1 cellular context compared by ENCODE assay signal in the genomic region with DNA sequence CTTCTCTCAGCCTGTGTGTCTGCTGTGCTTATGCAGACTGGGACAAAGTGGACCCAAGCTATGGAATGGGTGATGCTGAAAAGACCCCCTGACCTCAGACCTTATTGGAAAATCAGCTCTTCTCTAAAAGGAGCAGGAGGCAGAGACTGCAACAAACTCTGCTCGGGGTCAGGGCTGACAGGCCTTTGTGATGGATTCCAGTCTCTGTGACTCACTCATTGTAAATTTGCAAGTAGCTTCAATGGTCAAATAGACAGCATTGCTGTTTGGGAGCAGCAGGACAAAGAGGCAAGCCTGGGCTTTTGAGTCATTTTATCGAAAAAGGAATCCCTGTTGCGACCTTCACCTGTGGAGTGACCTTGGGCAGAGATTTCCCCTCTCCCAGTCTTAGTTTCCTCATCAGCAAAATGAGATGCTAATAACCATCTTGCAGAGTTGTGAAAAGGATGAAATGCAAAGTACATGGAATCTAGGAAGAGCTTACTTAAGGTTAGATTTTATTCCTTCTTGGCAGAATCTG.
TF ChIP-seq lines count a peak whose summit lies in the region.

No MANE protein-coding gene starts in this region.

TF ChIP-seq in H1, 55 proteins besides CTCF, POLR2A, EP300 and RAD21:
- TF ChIP-seq POU5F1 (IDR thresholded peaks at IDR 0.05; ENCODE audit: low read depth, low read length), result peak; percentile 28; the same call in 1 of the 2 replicates
- TF ChIP-seq CBX8 (IDR thresholded peaks at IDR 0.05; ENCODE audit: borderline replicate concordance, low read depth, low read length), result no peak
- TF ChIP-seq RNF2 (IDR thresholded peaks at IDR 0.05; ENCODE audit: borderline replicate concordance, low read depth, low read length, missing control alignments, poor library complexity, severe bottlenecking), result no peak
- no peak for TF ChIP-seq EZH2 (IDR thresholded peaks at IDR 0.05; ENCODE audit: low read depth, low read length, severe bottlenecking)
- no peak for TF ChIP-seq CTBP2 (IDR thresholded peaks at IDR 0.05; ENCODE audit: borderline replicate concordance, insufficient read depth, insufficient read length, low read length)
- no peak for TF ChIP-seq PHF8 (conservative IDR thresholded peaks at IDR 0.05; ENCODE audit: low read depth, low read length)
- TF ChIP-seq POLR2AphosphoS5 (IDR thresholded peaks at IDR 0.05; ENCODE audit: low read depth, low read length), result no peak
- no peak for TF ChIP-seq CEBPB (IDR thresholded peaks at IDR 0.05; ENCODE audit: low read depth, low read length)
- peak; percentile 92 for TF ChIP-seq JUND (IDR thresholded peaks at IDR 0.05; ENCODE audit: low read length)
- no peak for TF ChIP-seq CHD1 (IDR thresholded peaks at IDR 0.05; ENCODE audit: low read depth, low read length)
- no peak for TF ChIP-seq KDM4A (IDR thresholded peaks at IDR 0.05; ENCODE audit: low read depth, low read length, severe bottlenecking)
- TF ChIP-seq SRF (IDR thresholded peaks at IDR 0.05; ENCODE audit: low read depth, low read length), result no peak
- TF ChIP-seq GABPA (IDR thresholded peaks at IDR 0.05; ENCODE audit: borderline replicate concordance, insufficient read depth, low read length), result no peak
- TF ChIP-seq, protein P1, sequence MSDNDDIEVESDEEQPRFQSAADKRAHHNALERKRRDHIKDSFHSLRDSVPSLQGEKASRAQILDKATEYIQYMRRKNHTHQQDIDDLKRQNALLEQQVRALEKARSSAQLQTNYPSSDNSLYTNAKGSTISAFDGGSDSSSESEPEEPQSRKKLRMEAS (IDR thresholded peaks at IDR 0.05), result no peak
- no peak for TF ChIP-seq KDM5A (IDR thresholded peaks at IDR 0.05; ENCODE audit: low read length)
- TF ChIP-seq SP2 (IDR thresholded peaks at IDR 0.05; ENCODE audit: low read length), result no peak
- no peak for TF ChIP-seq ASH2L (IDR thresholded peaks at IDR 0.05; ENCODE audit: low read length)
- no peak for TF ChIP-seq CREB1 (IDR thresholded peaks at IDR 0.05)
- no peak for TF ChIP-seq EGR1 (IDR thresholded peaks at IDR 0.05; ENCODE audit: borderline replicate concordance, low read depth, low read length)
- no peak for TF ChIP-seq SIN3A (conservative IDR thresholded peaks at IDR 0.05 in 1 of 2, IDR thresholded peaks at IDR 0.05 in 1 of 2; ENCODE audit: low read depth in 1 of 2, low read length in 2 of 2)
- TF ChIP-seq SAP30 (IDR thresholded peaks at IDR 0.05; ENCODE audit: insufficient read depth, insufficient replicate concordance, low read length), result no peak
- no peak for TF ChIP-seq KDM1A (IDR thresholded peaks at IDR 0.05; ENCODE audit: borderline replicate concordance, low read length)
- TF ChIP-seq SUZ12 (IDR thresholded peaks at IDR 0.05; ENCODE audit: low read length), result no peak
- TF ChIP-seq, protein P2, sequence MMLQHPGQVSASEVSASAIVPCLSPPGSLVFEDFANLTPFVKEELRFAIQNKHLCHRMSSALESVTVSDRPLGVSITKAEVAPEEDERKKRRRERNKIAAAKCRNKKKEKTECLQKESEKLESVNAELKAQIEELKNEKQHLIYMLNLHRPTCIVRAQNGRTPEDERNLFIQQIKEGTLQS (IDR thresholded peaks at IDR 0.05; ENCODE audit: insufficient read depth, low read depth, low read length), result no peak
- TF ChIP-seq SP1 (IDR thresholded peaks at IDR 0.05; ENCODE audit: low read depth, low read length), result no peak
- no peak for TF ChIP-seq MAFK (IDR thresholded peaks at IDR 0.05; ENCODE audit: low read depth, low read length)
- no peak for TF ChIP-seq YY1 (IDR thresholded peaks at IDR 0.05; ENCODE audit: low read depth, low read length)
- no peak for TF ChIP-seq RBBP5 (IDR thresholded peaks at IDR 0.05; ENCODE audit: borderline replicate concordance, low read depth, low read length)
- no peak for TF ChIP-seq SIRT6 (IDR thresholded peaks at IDR 0.05; ENCODE audit: low read length)
- TF ChIP-seq BRCA1 (IDR thresholded peaks at IDR 0.05; ENCODE audit: low read depth, low read length), result no peak
- 0 out of 2 replicates have a peak, but pooled peaks have one; percentile 36 for TF ChIP-seq JUN (IDR thresholded peaks at IDR 0.05; ENCODE audit: low read depth, low read length)
- TF ChIP-seq BACH1 (IDR thresholded peaks at IDR 0.05; ENCODE audit: low read length), result no peak
- TF ChIP-seq FOSL1 (IDR thresholded peaks at IDR 0.05; ENCODE audit: insufficient read depth, low read depth, low read length), result no peak
- no peak for TF ChIP-seq ZNF274 (IDR thresholded peaks at IDR 0.05; ENCODE audit: borderline replicate concordance, extremely low read depth, low read length)
- no peak for TF ChIP-seq HDAC6 (IDR thresholded peaks at IDR 0.05; ENCODE audit: low read depth, low read length)
- no peak for TF ChIP-seq TBP (IDR thresholded peaks at IDR 0.05; ENCODE audit: low read depth, low read length)
- no peak for TF ChIP-seq SP4 (IDR thresholded peaks at IDR 0.05; ENCODE audit: low read length)
- TF ChIP-seq GTF2F1 (IDR thresholded peaks at IDR 0.05; ENCODE audit: borderline replicate concordance, low read depth, low read length), result no peak
- TF ChIP-seq, protein P3, sequence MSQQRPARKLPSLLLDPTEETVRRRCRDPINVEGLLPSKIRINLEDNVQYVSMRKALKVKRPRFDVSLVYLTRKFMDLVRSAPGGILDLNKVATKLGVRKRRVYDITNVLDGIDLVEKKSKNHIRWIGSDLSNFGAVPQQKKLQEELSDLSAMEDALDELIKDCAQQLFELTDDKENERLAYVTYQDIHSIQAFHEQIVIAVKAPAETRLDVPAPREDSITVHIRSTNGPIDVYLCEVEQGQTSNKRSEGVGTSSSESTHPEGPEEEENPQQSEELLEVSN (IDR thresholded peaks at IDR 0.05), result no peak
- TF ChIP-seq TAF1 (IDR thresholded peaks at IDR 0.05; ENCODE audit: low read depth, low read length), result 0 out of 2 replicates have a peak, but pooled peaks have one; percentile 31
- TF ChIP-seq RXRA (IDR thresholded peaks at IDR 0.05; ENCODE audit: insufficient read depth, low read depth, low read length), result no peak
- TF ChIP-seq NANOG (IDR thresholded peaks at IDR 0.05; ENCODE audit: insufficient read depth, low read depth, low read length, poor library complexity, severe bottlenecking), result no peak
- no peak for TF ChIP-seq TAF7 (optimal IDR thresholded peaks at IDR 0.05; ENCODE audit: borderline replicate concordance, low read depth, low read length)
- TF ChIP-seq CHD7 (IDR thresholded peaks at IDR 0.05; ENCODE audit: insufficient replicate concordance, low read length), result no peak
- no peak for TF ChIP-seq TCF12 (IDR thresholded peaks at IDR 0.05; ENCODE audit: low read depth, low read length)
- TF ChIP-seq SIX5 (IDR thresholded peaks at IDR 0.05; ENCODE audit: low read depth, low read length), result no peak
- TF ChIP-seq, protein P4, sequence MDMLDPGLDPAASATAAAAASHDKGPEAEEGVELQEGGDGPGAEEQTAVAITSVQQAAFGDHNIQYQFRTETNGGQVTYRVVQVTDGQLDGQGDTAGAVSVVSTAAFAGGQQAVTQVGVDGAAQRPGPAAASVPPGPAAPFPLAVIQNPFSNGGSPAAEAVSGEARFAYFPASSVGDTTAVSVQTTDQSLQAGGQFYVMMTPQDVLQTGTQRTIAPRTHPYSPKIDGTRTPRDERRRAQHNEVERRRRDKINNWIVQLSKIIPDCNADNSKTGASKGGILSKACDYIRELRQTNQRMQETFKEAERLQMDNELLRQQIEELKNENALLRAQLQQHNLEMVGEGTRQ (IDR thresholded peaks at IDR 0.05; ENCODE audit: low read length), result no peak
- no peak for TF ChIP-seq NRF1 (IDR thresholded peaks at IDR 0.05; ENCODE audit: low read depth, low read length)
- TF ChIP-seq TEAD4 (IDR thresholded peaks at IDR 0.05; ENCODE audit: low read depth, low read length), result 0 out of 2 replicates have a peak, but pooled peaks have one; percentile 13
- no peak for TF ChIP-seq BCL11A (IDR thresholded peaks at IDR 0.05; ENCODE audit: low read depth in 2 of 2, low read length in 2 of 2)
- 0 out of 4 replicates have a peak, but pooled peaks of 1 of the 2 experiments have one; percentile 31 for TF ChIP-seq HDAC2 (IDR thresholded peaks at IDR 0.05; ENCODE audit: borderline replicate concordance in 1 of 2, low read depth in 2 of 2, low read length in 2 of 2)
- no peak for TF ChIP-seq ATF2 (IDR thresholded peaks at IDR 0.05; ENCODE audit: low read length)
- no peak for TF ChIP-seq CHD2 (IDR thresholded peaks at IDR 0.05; ENCODE audit: low read length)
- TF ChIP-seq RFX5 (IDR thresholded peaks at IDR 0.05; ENCODE audit: borderline replicate concordance, low read depth, low read length), result no peak
